ENCODE assay signal across 8 cellular contexts in the genomic region with DNA sequence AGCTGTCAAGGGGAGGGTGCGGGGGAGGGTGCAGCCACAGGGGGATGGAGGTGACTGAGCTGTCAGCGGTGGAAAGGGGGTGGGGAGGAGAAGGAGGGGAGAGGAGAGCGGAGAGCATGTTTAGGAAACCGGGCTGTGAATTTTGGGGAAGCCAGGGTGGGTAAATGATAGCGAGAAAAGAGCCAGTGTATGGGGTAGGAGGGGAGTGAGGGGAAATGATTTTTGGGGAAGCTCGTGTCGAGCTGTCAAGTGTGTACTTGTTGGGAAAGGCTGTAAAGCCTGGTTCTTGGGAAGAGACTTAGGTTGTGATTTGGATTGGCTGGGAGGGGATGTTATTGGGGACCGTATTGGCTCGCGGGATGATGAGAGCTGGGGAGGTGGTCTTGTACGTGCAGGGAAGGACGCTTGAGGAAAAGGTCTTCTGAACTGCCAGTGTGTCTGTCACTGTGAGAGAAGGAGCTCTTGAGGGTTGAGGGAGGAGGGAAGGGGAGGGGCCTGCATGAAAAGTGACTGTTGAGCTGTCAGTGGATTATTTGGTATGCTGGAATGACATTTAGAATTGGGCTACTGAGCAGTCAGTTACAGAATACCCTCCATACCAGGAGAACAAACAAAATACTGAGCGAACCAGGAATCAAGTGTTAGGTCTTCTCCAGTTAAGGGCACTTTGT. TPM values are rescaled to one million over a fixed set of nuclear protein-coding genes. Genes with fewer than 3 reads are reported as not detected.
DNase-seq lines count a peak whose midpoint lies in the region; ATAC-seq and TF ChIP-seq lines count a peak whose summit lies in the region.

No MANE protein-coding gene starts in this region.

- no peaks in the 10 kb centered on the region for H3K36me3 ChIP-seq in breast epithelium

- no peak for TF ChIP-seq POLR2A in breast epithelium (IDR thresholded peaks at IDR 0.05)

- no peaks in the 10 kb centered on the region for H3K9me3 ChIP-seq in breast epithelium

- H3K27ac ChIP-seq in breast epithelium: peak overlapping the region; percentile 88 to 94
- peak overlapping the region; percentile 55 to 95 (median 87) for H3K27ac ChIP-seq in skin epidermis

- intact Hi-C loops in breast epithelium (cut with DNase I; ENCODE audit: low total_unique reads): no loop called here

- DNase-seq in AML-193 (lab: John Stamatoyannopoulos, UW) (peak; percentile 45 to 52), LNCaP clone FGC (ENCODE audit: low read depth) (no peak), T-helper 9 cell (peak; percentile 20), breast epithelium (ENCODE audit: low spot score in 2 of 2) (no peak), iPS-NIHi7 (ENCODE audit: extremely low spot score) (peak; percentile 33), NCI-H1694 (lab: John Stamatoyannopoulos, UW) (no peak)

- ATAC-seq in GM19328 (IDR thresholded peaks at IDR 0.05; ENCODE audit: unreplicated experiment): peak; percentile 33

- no peak for TF ChIP-seq CTCF in LNCaP clone FGC (IDR thresholded peaks at IDR 0.05; ENCODE audit: control insufficient read depth, extremely low read depth, insufficient read depth)
- TF ChIP-seq CTCF in breast epithelium (IDR thresholded peaks at IDR 0.05): no peak

- peaks cover 0 to 7% of the 10 kb centered on the region in 2 donors for H3K4me1 ChIP-seq in breast epithelium

- peak overlapping the region; percentile 73 for H3K4me3 ChIP-seq in LNCaP clone FGC (ENCODE audit: low read depth, low read length)
- peak overlapping the region; percentile 81 to 95 (median 89) for H3K4me3 ChIP-seq in breast epithelium
- peak overlapping the region; percentile 62 to 97 (median 82) for H3K4me3 ChIP-seq in skin epidermis

- H3K27me3 ChIP-seq in breast epithelium: no peaks in the 10 kb centered on the region

RNA-seq across cellular contexts. Expression of a gene that starts 1.0 kb away (rescaled TPM):
- 100 to 1,000 TPM in 2 of 3 donors, 10 to 100 TPM in 1; 75.7 to 110 (median 108) TPM for total RNA-seq in breast epithelium

RNA-seq across cellular contexts. Expression of a gene that starts 3.6 kb away (rescaled TPM):
- 10 to 100 TPM; 43.6 to 75.2 (median 52.7) TPM for total RNA-seq in breast epithelium

RNA-seq across cellular contexts. Expression of a gene that starts 29.6 kb away (rescaled TPM):
- total RNA-seq in breast epithelium: 100 to 1,000 TPM in 2 of 3 donors, 10 to 100 TPM in 1; 79.0 to 124 (median 109) TPM

Comparison
In these comparisons a context has a peak if more than half of its experiments do, and no peak if none do; other contexts are left out.
1. DNase-seq: peak in AML-193 (2 of 2), T-helper 9 cell (single experiment) and iPS-NIHi7 (single experiment); none in LNCaP clone FGC (single experiment), breast epithelium (0 of 2) and NCI-H1694 (single experiment).
2. Peak in every context shown above with its lines, with median percentiles within 50 percentile points of each other: H3K4me3 ChIP-seq.